In genomic region chr11:34593085-34593484, GRCh38 we compare ENCODE assay signal across 28 cellular contexts. TPM values are rescaled to one million over a fixed set of nuclear protein-coding genes. Genes with fewer than 3 reads are reported as not detected.
"Had no signal": no experiment of that assay in that cellular context is flagged by ENCODE, and none has a peak within 500 bp of the region (broad histone marks: within the 10 kb centered on the region; RNA-seq: fewer than 3 reads in every experiment).

No MANE protein-coding gene starts in this region.

- H3K4me3 Mint-ChIP-seq: activated CD4-positive, alpha-beta memory T cell treated with anti-CD3 and anti-CD28 coated beads, Interleukin-2, amount 10 ng/mL, durations not matched to agents 7 days and 5 days; activated CD4-positive, alpha-beta T cell treated with anti-CD3 and anti-CD28 coated beads for 36 hours; activated CD4-positive, alpha-beta T cell treated with anti-CD3 and anti-CD28 coated beads, Interleukin-2, amount 10 ng/mL, durations not matched to agents 24 days and 14 days; activated naive CD4-positive, alpha-beta T cell treated with anti-CD3 and anti-CD28 coated beads for 36 hours; activated naive CD4-positive, alpha-beta T cell treated with anti-CD3 and anti-CD28 coated beads, Interleukin-2, amount 50 U/mL, for 24 hours; activated naive CD8-positive, alpha-beta T cell treated with anti-CD3 and anti-CD28 coated beads for 36 hours; activated naive CD8-positive, alpha-beta T cell treated with anti-CD3 and anti-CD28 coated beads, Interleukin-2, amount 50 U/mL, for 24 hours; activated T-cell treated with anti-CD3 and anti-CD28 coated beads, Interleukin-2, amount 50 U/mL, for 4 hours; activated T-helper 1 cell treated with anti-CD3 and anti-CD28 coated beads, Interleukin-12 subunit alpha, Interleukin-12 subunit beta, Interleukin-2, Interleukin-4 antibody, amounts not matched to agents 30 ng/mL and 10 ng/mL and 1 ng/mL, durations not matched to agents 14 hours and 24 hours and 36 hours had no signal

- H3K9me3 Mint-ChIP-seq: activated CD4-positive, alpha-beta memory T cell treated with anti-CD3 and anti-CD28 coated beads, Interleukin-2, amount 10 ng/mL, durations not matched to agents 7 days and 5 days; activated naive CD4-positive, alpha-beta T cell treated with anti-CD3 and anti-CD28 coated beads for 36 hours; activated T-helper 1 cell treated with anti-CD3 and anti-CD28 coated beads, Interleukin-12 subunit alpha, Interleukin-12 subunit beta, Interleukin-2, Interleukin-4 antibody, amounts not matched to agents 30 ng/mL and 10 ng/mL and 1 ng/mL, durations not matched to agents 14 hours and 24 hours and 36 hours had no signal

- DNase-seq: activated CD4-positive, alpha-beta memory T cell treated with anti-CD3 and anti-CD28 coated beads, Interleukin-2, amount 10 ng/mL, durations not matched to agents 7 days and 5 days; activated CD4-positive, alpha-beta T cell treated with anti-CD3 and anti-CD28 coated beads for 36 hours; activated CD4-positive, alpha-beta T cell treated with anti-CD3 and anti-CD28 coated beads, Interleukin-2, amount 10 ng/mL, durations not matched to agents 24 days and 14 days; activated CD4-positive, alpha-beta T cell treated with anti-CD3 and anti-CD28 coated beads, Interleukin-2, amount 50 U/mL, for 4 hours; activated CD4-positive, CD25-positive, alpha-beta regulatory T cell; activated CD4-positive, CD25-positive, alpha-beta regulatory T cell treated with anti-CD3 and anti-CD28 coated beads, Interleukin-2, amount 50 U/mL, for 72 hours; activated CD8-positive, alpha-beta memory T cell treated with anti-CD3 and anti-CD28 coated beads, Interleukin-2, amount 50 U/mL, for 48 hours; activated effector memory CD4-positive, alpha-beta T cell treated with anti-CD3 and anti-CD28 coated beads, Interleukin-2, amount 50 U/mL, for 16 hours; activated naive CD4-positive, alpha-beta T cell treated with anti-CD3 and anti-CD28 coated beads for 36 hours; activated naive CD8-positive, alpha-beta T cell treated with anti-CD3 and anti-CD28 coated beads for 36 hours; activated naive CD8-positive, alpha-beta T cell treated with anti-CD3 and anti-CD28 coated beads, Interleukin-2, amount 50 U/mL, for 24 hours; activated T-cell treated with anti-CD3 and anti-CD28 coated beads for 4 hours; activated T-cell treated with anti-CD3 and anti-CD28 coated beads, Interleukin-2, amount 50 U/mL, for 4 hours; adrenal gland; amygdala; aorta; body of pancreas; caudate nucleus; cortex of kidney; effector CD8-positive, alpha-beta T cell; esophagus squamous epithelium; foreskin melanocyte; heart right ventricle; T-helper 2 cell had no signal

- H3K27ac Mint-ChIP-seq: activated CD4-positive, alpha-beta memory T cell treated with anti-CD3 and anti-CD28 coated beads, Interleukin-2, amount 10 ng/mL, durations not matched to agents 7 days and 5 days; activated CD4-positive, alpha-beta T cell treated with anti-CD3 and anti-CD28 coated beads for 36 hours; activated CD4-positive, alpha-beta T cell treated with anti-CD3 and anti-CD28 coated beads, Interleukin-2, amount 10 ng/mL, durations not matched to agents 24 days and 14 days; activated naive CD4-positive, alpha-beta T cell treated with anti-CD3 and anti-CD28 coated beads for 36 hours; activated naive CD4-positive, alpha-beta T cell treated with anti-CD3 and anti-CD28 coated beads, Interleukin-2, amount 50 U/mL, for 24 hours; activated naive CD8-positive, alpha-beta T cell treated with anti-CD3 and anti-CD28 coated beads for 36 hours; activated naive CD8-positive, alpha-beta T cell treated with anti-CD3 and anti-CD28 coated beads, Interleukin-2, amount 50 U/mL, for 24 hours; activated T-helper 1 cell treated with anti-CD3 and anti-CD28 coated beads, Interleukin-12 subunit alpha, Interleukin-12 subunit beta, Interleukin-2, Interleukin-4 antibody, amounts not matched to agents 30 ng/mL and 10 ng/mL and 1 ng/mL, durations not matched to agents 14 hours and 24 hours and 36 hours; activated T-helper 2 cell treated with anti-CD3 and anti-CD28 coated beads, Interferon-gamma antibody, Interleukin-2, Interleukin-4, amounts not matched to agents 10 μg/mL and 5 μg/mL and 100 μg/mL, durations not matched to agents 14 hours and 24 hours and 36 hours had no signal

- H3K4me1 Mint-ChIP-seq: activated CD4-positive, alpha-beta memory T cell treated with anti-CD3 and anti-CD28 coated beads, Interleukin-2, amount 10 ng/mL, durations not matched to agents 7 days and 5 days; activated CD4-positive, alpha-beta T cell treated with anti-CD3 and anti-CD28 coated beads for 36 hours; activated CD4-positive, alpha-beta T cell treated with anti-CD3 and anti-CD28 coated beads, Interleukin-2, amount 10 ng/mL, durations not matched to agents 24 days and 14 days; activated naive CD4-positive, alpha-beta T cell treated with anti-CD3 and anti-CD28 coated beads, Interleukin-2, amount 50 U/mL, for 24 hours; activated naive CD8-positive, alpha-beta T cell treated with anti-CD3 and anti-CD28 coated beads for 36 hours; activated naive CD8-positive, alpha-beta T cell treated with anti-CD3 and anti-CD28 coated beads, Interleukin-2, amount 50 U/mL, for 24 hours had no signal

RNA-seq across cellular contexts. Expression of gene EHF, which starts 27.8 kb away (rescaled TPM):
- polyA plus RNA-seq: endothelial cell of umbilical vein had no signal
